Comparison of ENCODE assay signal across 25 cellular contexts in genomic region chr7:1913290-1914282, GRCh38.
DNase-seq lines count a peak whose midpoint lies in the region; ATAC-seq, FAIRE-seq and TF ChIP-seq lines count a peak whose summit lies in the region.
"Had no signal": no experiment of that assay in that cellular context is flagged by ENCODE, and none has a peak within 500 bp of the region (broad histone marks: within the 10 kb centered on the region; RNA-seq: fewer than 3 reads in every experiment).

No MANE protein-coding gene starts in this region.

- H3K27me3 ChIP-seq in left ventricle myocardium inferior (ENCODE audit: low read depth) (no peaks in the 10 kb centered on the region), right atrium auricular region (no peaks in the 10 kb centered on the region)
- H3K27me3 ChIP-seq: foreskin keratinocyte, upper lobe of left lung had no signal

- H3K27ac Mint-ChIP-seq in effector memory CD8-positive, alpha-beta T cell = peak overlapping the region; percentile 25 to 26
- peak overlapping the region; percentile 89 to 93 (median 93) for H3K27ac Mint-ChIP-seq in nephron
- H3K27ac Mint-ChIP-seq: activated naive CD4-positive, alpha-beta T cell treated with anti-CD3 and anti-CD28 coated beads, Interleukin-2, amount 50 U/mL, for 24 hours; stimulated activated naive CD8-positive, alpha-beta T cell treated with anti-CD3 and anti-CD28 coated beads, Interleukin-15, Interleukin-2, amounts not matched to agents 100 ng/mL and 50 ng/mL, for 24 hours had no signal

- H3K9me3 Mint-ChIP-seq in effector memory CD8-positive, alpha-beta T cell = no peaks in the 10 kb centered on the region
- no peaks in the 10 kb centered on the region for H3K9me3 Mint-ChIP-seq in nephron
- H3K9me3 Mint-ChIP-seq: activated naive CD4-positive, alpha-beta T cell treated with anti-CD3 and anti-CD28 coated beads, Interleukin-2, amount 50 U/mL, for 24 hours; stimulated activated naive CD8-positive, alpha-beta T cell treated with anti-CD3 and anti-CD28 coated beads, Interleukin-15, Interleukin-2, amounts not matched to agents 100 ng/mL and 50 ng/mL, for 24 hours had no signal

- no peak for DNase-seq in left ventricle myocardium inferior
- no peak for DNase-seq in right atrium auricular region (ENCODE audit: low spot score)
- DNase-seq in effector memory CD8-positive, alpha-beta T cell = no peak
- no peak for DNase-seq in urothelium cell line (ENCODE audit: low spot score)
- no peak for DNase-seq in GM13977 (ENCODE audit: low spot score)
- no peak for DNase-seq in activated gamma-delta T cell (lab: John Stamatoyannopoulos, UW)
- DNase-seq: 8988T; activated CD8-positive, alpha-beta memory T cell treated with anti-CD3 and anti-CD28 coated beads for 24 hours; activated T-cell treated with anti-CD3 and anti-CD28 coated beads, Interleukin-2, amount 50 U/mL, for 48 hours; C1 segment of cervical spinal cord; cortex of kidney; foreskin keratinocyte; MM.1S; NCI-H146; nucleus accumbens; PC-3; T-helper 2 cell had no signal

- H3K36me3 ChIP-seq in left ventricle myocardium inferior = no peaks in the 10 kb centered on the region
- H3K36me3 ChIP-seq in right atrium auricular region = no peaks in the 10 kb centered on the region

- FAIRE-seq in urothelium cell line (lab: Jason Lieb, UNC) = peak; percentile 59
- FAIRE-seq: endothelial cell of umbilical vein, G401.6 had no signal

- intact Hi-C loops in left ventricle myocardium inferior (cut with micrococcal nuclease) = no loop called here

- no peaks in the 10 kb centered on the region for H3K27me3 Mint-ChIP-seq in effector memory CD8-positive, alpha-beta T cell
- no peaks in the 10 kb centered on the region for H3K27me3 Mint-ChIP-seq in nephron (ENCODE audit: low read depth)
- H3K27me3 Mint-ChIP-seq: activated naive CD4-positive, alpha-beta T cell treated with anti-CD3 and anti-CD28 coated beads, Interleukin-2, amount 50 U/mL, for 24 hours; stimulated activated naive CD8-positive, alpha-beta T cell treated with anti-CD3 and anti-CD28 coated beads, Interleukin-15, Interleukin-2, amounts not matched to agents 100 ng/mL and 50 ng/mL, for 24 hours had no signal

- H3K9me3 ChIP-seq in left ventricle myocardium inferior (replicated peaks) = no peaks in the 10 kb centered on the region
- H3K9me3 ChIP-seq in right atrium auricular region = no peaks in the 10 kb centered on the region
- H3K9me3 ChIP-seq: upper lobe of left lung had no signal

- peaks cover 16% of the 10 kb centered on the region for H3K36me3 Mint-ChIP-seq in effector memory CD8-positive, alpha-beta T cell (ENCODE audit: insufficient read depth)
- no peaks in the 10 kb centered on the region for H3K36me3 Mint-ChIP-seq in nephron (ENCODE audit: low read depth)
- H3K36me3 Mint-ChIP-seq: activated naive CD4-positive, alpha-beta T cell treated with anti-CD3 and anti-CD28 coated beads, Interleukin-2, amount 50 U/mL, for 24 hours had no signal

- H3K4me1 Mint-ChIP-seq in effector memory CD8-positive, alpha-beta T cell (ENCODE audit: low read depth in 2 of 2) = peaks cover 24 to 27% of the 10 kb centered on the region in 2 donors
- H3K4me1 Mint-ChIP-seq in nephron = peaks cover 38% of the 10 kb centered on the region

- H3K4me1 ChIP-seq in left ventricle myocardium inferior (peaks cover 36% of the 10 kb centered on the region), right atrium auricular region (peaks cover 0 to 31% of the 10 kb centered on the region in 2 donors)

- in situ Hi-C loops in GM13977 (cut with MboI; ENCODE audit: low pct_unique_long_range_greater_than_20kb, low sequenced_read_pairs, unreplicated experiment) = no loop called here

- H3K27ac ChIP-seq in left ventricle myocardium inferior (replicated peaks) (peak overlapping the region; percentile 33), right atrium auricular region (no peak overlapping the region)
- H3K27ac ChIP-seq: foreskin keratinocyte, upper lobe of left lung had no signal

- no peak for ATAC-seq in effector memory CD8-positive, alpha-beta T cell (replicated peaks)
- ATAC-seq in GM21786 (IDR thresholded peaks at IDR 0.05; ENCODE audit: unreplicated experiment) = no peak
- ATAC-seq: foreskin keratinocyte, HCT116, PC-3 had no signal

- peak overlapping the region; percentile 23 for H3K4me3 ChIP-seq in left ventricle myocardium inferior
- no peak overlapping the region for H3K4me3 ChIP-seq in right atrium auricular region
- H3K4me3 ChIP-seq: upper lobe of left lung had no signal

- TF ChIP-seq CTCF in left ventricle myocardium inferior (IDR thresholded peaks at IDR 0.05; ENCODE audit: borderline replicate concordance) (no peak), right atrium auricular region (IDR thresholded peaks at IDR 0.05) (no peak), nephron (IDR thresholded peaks at IDR 0.05; ENCODE audit: unreplicated experiment in 3 of 3) (no peak), GM13977 (IDR thresholded peaks at IDR 0.05; ENCODE audit: extremely low read depth, insufficient read depth, missing control alignments) (no peak)

- no peak overlapping the region for H3K4me3 Mint-ChIP-seq in effector memory CD8-positive, alpha-beta T cell
- peak overlapping the region; percentile 45 to 57 (median 53) for H3K4me3 Mint-ChIP-seq in nephron
- H3K4me3 Mint-ChIP-seq: activated naive CD4-positive, alpha-beta T cell treated with anti-CD3 and anti-CD28 coated beads, Interleukin-2, amount 50 U/mL, for 24 hours; stimulated activated naive CD8-positive, alpha-beta T cell treated with anti-CD3 and anti-CD28 coated beads, Interleukin-15, Interleukin-2, amounts not matched to agents 100 ng/mL and 50 ng/mL, for 24 hours had no signal

Comparison
In these comparisons a context has a peak if more than half of its experiments do, and no peak if none do; other contexts are left out.
1. H3K4me3 Mint-ChIP-seq: peak in nephron (3 of 3); none in effector memory CD8-positive, alpha-beta T cell (0 of 2).